Comparison of ENCODE assay signal across 20 cellular contexts in the genomic region with DNA sequence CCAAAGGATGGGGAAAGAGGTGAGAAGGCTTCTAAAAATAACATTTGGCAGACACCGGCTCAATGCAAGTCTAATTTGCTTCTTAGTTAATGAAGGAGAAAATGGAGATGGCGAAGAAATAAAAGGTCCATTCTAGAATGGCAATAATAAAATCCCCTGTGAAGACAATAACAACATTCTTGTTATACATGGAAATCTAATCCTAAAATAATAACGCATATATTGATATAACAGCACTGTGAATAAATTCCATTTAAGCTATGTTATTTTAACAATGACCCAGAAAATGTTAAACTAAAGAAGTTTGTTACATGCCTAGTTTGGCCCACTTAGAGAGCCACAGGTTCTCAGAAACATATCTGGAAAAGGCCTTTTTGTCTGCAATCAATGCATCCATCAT.
"Had no signal": no experiment of that assay in that cellular context is flagged by ENCODE, and none has a peak within 500 bp of the region (broad histone marks: within the 10 kb centered on the region; RNA-seq: fewer than 3 reads in every experiment).

No MANE protein-coding gene starts in this region.

- FAIRE-seq: kidney had no signal

- H3K36me3 Mint-ChIP-seq: immature natural killer cell, naive B cell had no signal

- ATAC-seq: gastroesophageal sphincter, left cardiac atrium, lower lobe of right lung had no signal

- H3K27ac Mint-ChIP-seq: immature natural killer cell, naive B cell, nephron progenitor cell had no signal

- H3K27ac ChIP-seq: esophagus squamous epithelium, gastroesophageal sphincter, left ventricle myocardium inferior, lower lobe of right lung, sigmoid colon, skin epidermis, stomach, suprapubic skin, tibial artery, upper lobe of left lung, uterus had no signal

- H3K4me3 Mint-ChIP-seq: immature natural killer cell, naive B cell, nephron progenitor cell had no signal

- H3K9me3 ChIP-seq: esophagus squamous epithelium, gastroesophageal sphincter, left ventricle myocardium inferior, lower lobe of right lung, sigmoid colon, stomach, suprapubic skin, tibial artery, upper lobe of left lung, uterus had no signal

- H3K36me3 ChIP-seq: esophagus squamous epithelium, gastroesophageal sphincter, left ventricle myocardium inferior, lower lobe of right lung, sigmoid colon, stomach, suprapubic skin, tibial artery, upper lobe of left lung, uterus had no signal

- DNase-seq: esophagus squamous epithelium; foreskin fibroblast; immature natural killer cell; kidney; left cardiac atrium; left ventricle myocardium inferior; lower lobe of right lung; mesenchymal stem cell; naive B cell; nephron progenitor cell; sigmoid colon; stimulated activated CD4-positive, alpha-beta T cell treated with anti-CD3 and anti-CD28 coated beads, Interleukin-2, amount 100 ng/mL, for 24 hours; stimulated activated naive CD4-positive, alpha-beta T cell; stomach; tibial artery; upper lobe of left lung; uterus had no signal

- H3K9me3 Mint-ChIP-seq: immature natural killer cell, naive B cell, nephron progenitor cell had no signal

- H3K27me3 Mint-ChIP-seq: naive B cell had no signal

- H3K4me1 ChIP-seq: lower lobe of right lung, upper lobe of left lung, uterus had no signal

- H3K4me1 Mint-ChIP-seq: naive B cell had no signal

- H3K4me3 ChIP-seq: esophagus squamous epithelium, gastroesophageal sphincter, left ventricle myocardium inferior, lower lobe of right lung, sigmoid colon, skin epidermis, stomach, suprapubic skin, tibial artery, upper lobe of left lung, uterus had no signal
